In the genomic region with DNA sequence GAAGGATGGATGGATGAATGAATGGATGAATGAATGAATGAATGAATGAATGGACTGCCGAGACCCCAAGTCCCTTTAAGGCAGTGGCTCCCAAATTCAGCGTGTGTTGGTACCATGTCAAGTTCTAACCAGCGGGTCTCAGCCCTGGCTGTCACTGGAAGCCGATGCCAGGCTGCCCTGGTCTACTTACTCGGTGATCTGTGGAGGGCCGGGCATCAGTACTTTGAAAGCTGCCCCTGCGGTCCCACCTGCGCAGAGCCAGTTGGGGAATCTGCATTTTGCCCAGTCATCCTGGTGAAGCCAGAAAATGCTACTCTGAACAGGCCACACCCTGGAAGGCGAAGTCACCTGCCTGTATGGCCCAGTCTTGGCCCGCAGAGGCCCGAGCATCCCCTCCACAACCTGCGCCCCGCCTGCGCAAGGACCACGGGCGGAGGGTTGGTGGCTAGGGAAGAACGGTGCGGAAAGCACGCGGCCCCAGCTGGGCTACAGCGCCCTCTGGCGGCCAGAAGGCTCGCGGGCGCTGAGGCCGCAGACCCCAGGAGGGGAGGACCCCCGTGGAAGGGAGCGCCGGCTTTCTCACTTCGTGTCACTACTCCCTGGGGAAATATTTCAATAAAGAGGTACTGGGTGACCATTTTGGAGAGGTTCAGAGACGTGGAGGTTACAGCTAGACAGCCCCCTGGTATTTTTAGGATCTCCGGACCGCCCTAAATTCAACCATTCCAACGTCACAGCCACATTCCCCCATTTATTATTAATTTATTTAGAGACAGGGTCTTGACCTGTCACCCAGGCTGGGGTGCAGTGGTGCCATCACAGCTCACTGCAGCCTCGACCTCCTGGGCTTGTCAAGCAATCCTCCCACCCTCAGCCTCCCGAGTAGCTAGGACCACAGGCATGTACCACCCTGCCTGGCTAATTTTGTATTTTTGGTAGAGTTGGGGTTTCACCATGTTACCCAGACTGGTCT, we compare ENCODE assay signal across 1 cellular context.
TF ChIP-seq lines count a peak whose summit lies in the region.

No MANE protein-coding gene starts in this region.

TF ChIP-seq in K562, 482 proteins besides CTCF, POLR2A, EP300 and RAD21 (continued from another document and continues in another):
- TF ChIP-seq, protein P1, sequence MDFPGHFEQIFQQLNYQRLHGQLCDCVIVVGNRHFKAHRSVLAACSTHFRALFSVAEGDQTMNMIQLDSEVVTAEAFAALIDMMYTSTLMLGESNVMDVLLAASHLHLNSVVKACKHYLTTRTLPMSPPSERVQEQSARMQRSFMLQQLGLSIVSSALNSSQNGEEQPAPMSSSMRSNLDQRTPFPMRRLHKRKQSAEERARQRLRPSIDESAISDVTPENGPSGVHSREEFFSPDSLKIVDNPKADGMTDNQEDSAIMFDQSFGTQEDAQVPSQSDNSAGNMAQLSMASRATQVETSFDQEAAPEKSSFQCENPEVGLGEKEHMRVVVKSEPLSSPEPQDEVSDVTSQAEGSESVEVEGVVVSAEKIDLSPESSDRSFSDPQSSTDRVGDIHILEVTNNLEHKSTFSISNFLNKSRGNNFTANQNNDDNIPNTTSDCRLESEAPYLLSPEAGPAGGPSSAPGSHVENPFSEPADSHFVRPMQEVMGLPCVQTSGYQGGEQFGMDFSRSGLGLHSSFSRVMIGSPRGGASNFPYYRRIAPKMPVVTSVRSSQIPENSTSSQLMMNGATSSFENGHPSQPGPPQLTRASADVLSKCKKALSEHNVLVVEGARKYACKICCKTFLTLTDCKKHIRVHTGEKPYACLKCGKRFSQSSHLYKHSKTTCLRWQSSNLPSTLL (IDR thresholded peaks at IDR 0.05) = no peak
- TF ChIP-seq MCM7 (IDR thresholded peaks at IDR 0.05) = no peak
- TF ChIP-seq FOXA3 (CRISPR knock-in tag; conservative IDR thresholded peaks at IDR 0.05 in 1 of 2, IDR thresholded peaks at IDR 0.05 in 1 of 2) = no peak
- TF ChIP-seq PURB (CRISPR knock-in tag; IDR thresholded peaks at IDR 0.05; ENCODE audit: low read depth) = no peak
- TF ChIP-seq FOXM1 (IDR thresholded peaks at IDR 0.05; ENCODE audit: low read depth) = no peak
- no peak for TF ChIP-seq FOXM1 (CRISPR knock-in tag; IDR thresholded peaks at IDR 0.05; ENCODE audit: low read depth)
- TF ChIP-seq POLR2H (tag; IDR thresholded peaks at IDR 0.05; ENCODE audit: low read depth) = no peak
- no peak for TF ChIP-seq ILF3 (IDR thresholded peaks at IDR 0.05; ENCODE audit: borderline replicate concordance)
- TF ChIP-seq TAF9B (IDR thresholded peaks at IDR 0.05; ENCODE audit: partially characterized antibody) = no peak
- no peak for TF ChIP-seq ZNF280A (IDR thresholded peaks at IDR 0.05; ENCODE audit: low read depth, partially characterized antibody)
- TF ChIP-seq BCL6 (CRISPR knock-in tag; IDR thresholded peaks at IDR 0.05) = no peak
- TF ChIP-seq POLR3G (IDR thresholded peaks at IDR 0.05; ENCODE audit: extremely low read depth, insufficient read length, insufficient replicate concordance) = no peak
- no peak for TF ChIP-seq SIX5 (IDR thresholded peaks at IDR 0.05; ENCODE audit: borderline replicate concordance in 1 of 2, insufficient read depth in 1 of 2, low read depth in 1 of 2, low read length in 2 of 2)
- TF ChIP-seq, protein P2, sequence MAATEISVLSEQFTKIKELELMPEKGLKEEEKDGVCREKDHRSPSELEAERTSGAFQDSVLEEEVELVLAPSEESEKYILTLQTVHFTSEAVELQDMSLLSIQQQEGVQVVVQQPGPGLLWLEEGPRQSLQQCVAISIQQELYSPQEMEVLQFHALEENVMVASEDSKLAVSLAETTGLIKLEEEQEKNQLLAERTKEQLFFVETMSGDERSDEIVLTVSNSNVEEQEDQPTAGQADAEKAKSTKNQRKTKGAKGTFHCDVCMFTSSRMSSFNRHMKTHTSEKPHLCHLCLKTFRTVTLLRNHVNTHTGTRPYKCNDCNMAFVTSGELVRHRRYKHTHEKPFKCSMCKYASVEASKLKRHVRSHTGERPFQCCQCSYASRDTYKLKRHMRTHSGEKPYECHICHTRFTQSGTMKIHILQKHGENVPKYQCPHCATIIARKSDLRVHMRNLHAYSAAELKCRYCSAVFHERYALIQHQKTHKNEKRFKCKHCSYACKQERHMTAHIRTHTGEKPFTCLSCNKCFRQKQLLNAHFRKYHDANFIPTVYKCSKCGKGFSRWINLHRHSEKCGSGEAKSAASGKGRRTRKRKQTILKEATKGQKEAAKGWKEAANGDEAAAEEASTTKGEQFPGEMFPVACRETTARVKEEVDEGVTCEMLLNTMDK (IDR thresholded peaks at IDR 0.05; ENCODE audit: borderline replicate concordance, insufficient read depth, low read depth, low read length, poor library complexity, severe bottlenecking) = peak; percentile 35
- TF ChIP-seq ZNF143 (CRISPR knock-in tag; IDR thresholded peaks at IDR 0.05) = no peak
- TF ChIP-seq MAFG (tag; conservative IDR thresholded peaks at IDR 0.05) = peak; percentile 53; the same call in 1 of the 2 replicates
- no peak for TF ChIP-seq NFRKB (IDR thresholded peaks at IDR 0.05; ENCODE audit: low read depth)
- TF ChIP-seq, protein P3, sequence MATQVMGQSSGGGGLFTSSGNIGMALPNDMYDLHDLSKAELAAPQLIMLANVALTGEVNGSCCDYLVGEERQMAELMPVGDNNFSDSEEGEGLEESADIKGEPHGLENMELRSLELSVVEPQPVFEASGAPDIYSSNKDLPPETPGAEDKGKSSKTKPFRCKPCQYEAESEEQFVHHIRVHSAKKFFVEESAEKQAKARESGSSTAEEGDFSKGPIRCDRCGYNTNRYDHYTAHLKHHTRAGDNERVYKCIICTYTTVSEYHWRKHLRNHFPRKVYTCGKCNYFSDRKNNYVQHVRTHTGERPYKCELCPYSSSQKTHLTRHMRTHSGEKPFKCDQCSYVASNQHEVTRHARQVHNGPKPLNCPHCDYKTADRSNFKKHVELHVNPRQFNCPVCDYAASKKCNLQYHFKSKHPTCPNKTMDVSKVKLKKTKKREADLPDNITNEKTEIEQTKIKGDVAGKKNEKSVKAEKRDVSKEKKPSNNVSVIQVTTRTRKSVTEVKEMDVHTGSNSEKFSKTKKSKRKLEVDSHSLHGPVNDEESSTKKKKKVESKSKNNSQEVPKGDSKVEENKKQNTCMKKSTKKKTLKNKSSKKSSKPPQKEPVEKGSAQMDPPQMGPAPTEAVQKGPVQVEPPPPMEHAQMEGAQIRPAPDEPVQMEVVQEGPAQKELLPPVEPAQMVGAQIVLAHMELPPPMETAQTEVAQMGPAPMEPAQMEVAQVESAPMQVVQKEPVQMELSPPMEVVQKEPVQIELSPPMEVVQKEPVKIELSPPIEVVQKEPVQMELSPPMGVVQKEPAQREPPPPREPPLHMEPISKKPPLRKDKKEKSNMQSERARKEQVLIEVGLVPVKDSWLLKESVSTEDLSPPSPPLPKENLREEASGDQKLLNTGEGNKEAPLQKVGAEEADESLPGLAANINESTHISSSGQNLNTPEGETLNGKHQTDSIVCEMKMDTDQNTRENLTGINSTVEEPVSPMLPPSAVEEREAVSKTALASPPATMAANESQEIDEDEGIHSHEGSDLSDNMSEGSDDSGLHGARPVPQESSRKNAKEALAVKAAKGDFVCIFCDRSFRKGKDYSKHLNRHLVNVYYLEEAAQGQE (CRISPR knock-in tag; IDR thresholded peaks at IDR 0.05; ENCODE audit: low read depth) = no peak
- no peak for TF ChIP-seq UBTF (IDR thresholded peaks at IDR 0.05; ENCODE audit: borderline replicate concordance in 1 of 2, low read depth in 2 of 2, low read length in 2 of 2)
- no peak for TF ChIP-seq ETV5 (CRISPR knock-in tag; IDR thresholded peaks at IDR 0.05; ENCODE audit: low read depth)
- TF ChIP-seq GATA2 (CRISPR knock-in tag; IDR thresholded peaks at IDR 0.05) = no peak
- no peak for TF ChIP-seq ZNF75A (CRISPR knock-in tag; IDR thresholded peaks at IDR 0.05)
- no peak for TF ChIP-seq HNRNPUL1 (IDR thresholded peaks at IDR 0.05; ENCODE audit: low read length)
- no peak for TF ChIP-seq ARID1B (IDR thresholded peaks at IDR 0.05)
- no peak for TF ChIP-seq EWSR1 (IDR thresholded peaks at IDR 0.05; ENCODE audit: borderline replicate concordance, low read depth, partially characterized antibody)
- no peak for TF ChIP-seq ZNF785 (CRISPR knock-in tag; IDR thresholded peaks at IDR 0.05)
- TF ChIP-seq ZZZ3 (IDR thresholded peaks at IDR 0.05) = no peak
- no peak for TF ChIP-seq RBM15 (IDR thresholded peaks at IDR 0.05; ENCODE audit: insufficient read depth, low read length)
- no peak for TF ChIP-seq PBX2 (CRISPR knock-in tag; IDR thresholded peaks at IDR 0.05; ENCODE audit: low read depth)
- no peak for TF ChIP-seq PBX2 (tag; conservative IDR thresholded peaks at IDR 0.05; ENCODE audit: low read depth)
- TF ChIP-seq, protein P4, sequence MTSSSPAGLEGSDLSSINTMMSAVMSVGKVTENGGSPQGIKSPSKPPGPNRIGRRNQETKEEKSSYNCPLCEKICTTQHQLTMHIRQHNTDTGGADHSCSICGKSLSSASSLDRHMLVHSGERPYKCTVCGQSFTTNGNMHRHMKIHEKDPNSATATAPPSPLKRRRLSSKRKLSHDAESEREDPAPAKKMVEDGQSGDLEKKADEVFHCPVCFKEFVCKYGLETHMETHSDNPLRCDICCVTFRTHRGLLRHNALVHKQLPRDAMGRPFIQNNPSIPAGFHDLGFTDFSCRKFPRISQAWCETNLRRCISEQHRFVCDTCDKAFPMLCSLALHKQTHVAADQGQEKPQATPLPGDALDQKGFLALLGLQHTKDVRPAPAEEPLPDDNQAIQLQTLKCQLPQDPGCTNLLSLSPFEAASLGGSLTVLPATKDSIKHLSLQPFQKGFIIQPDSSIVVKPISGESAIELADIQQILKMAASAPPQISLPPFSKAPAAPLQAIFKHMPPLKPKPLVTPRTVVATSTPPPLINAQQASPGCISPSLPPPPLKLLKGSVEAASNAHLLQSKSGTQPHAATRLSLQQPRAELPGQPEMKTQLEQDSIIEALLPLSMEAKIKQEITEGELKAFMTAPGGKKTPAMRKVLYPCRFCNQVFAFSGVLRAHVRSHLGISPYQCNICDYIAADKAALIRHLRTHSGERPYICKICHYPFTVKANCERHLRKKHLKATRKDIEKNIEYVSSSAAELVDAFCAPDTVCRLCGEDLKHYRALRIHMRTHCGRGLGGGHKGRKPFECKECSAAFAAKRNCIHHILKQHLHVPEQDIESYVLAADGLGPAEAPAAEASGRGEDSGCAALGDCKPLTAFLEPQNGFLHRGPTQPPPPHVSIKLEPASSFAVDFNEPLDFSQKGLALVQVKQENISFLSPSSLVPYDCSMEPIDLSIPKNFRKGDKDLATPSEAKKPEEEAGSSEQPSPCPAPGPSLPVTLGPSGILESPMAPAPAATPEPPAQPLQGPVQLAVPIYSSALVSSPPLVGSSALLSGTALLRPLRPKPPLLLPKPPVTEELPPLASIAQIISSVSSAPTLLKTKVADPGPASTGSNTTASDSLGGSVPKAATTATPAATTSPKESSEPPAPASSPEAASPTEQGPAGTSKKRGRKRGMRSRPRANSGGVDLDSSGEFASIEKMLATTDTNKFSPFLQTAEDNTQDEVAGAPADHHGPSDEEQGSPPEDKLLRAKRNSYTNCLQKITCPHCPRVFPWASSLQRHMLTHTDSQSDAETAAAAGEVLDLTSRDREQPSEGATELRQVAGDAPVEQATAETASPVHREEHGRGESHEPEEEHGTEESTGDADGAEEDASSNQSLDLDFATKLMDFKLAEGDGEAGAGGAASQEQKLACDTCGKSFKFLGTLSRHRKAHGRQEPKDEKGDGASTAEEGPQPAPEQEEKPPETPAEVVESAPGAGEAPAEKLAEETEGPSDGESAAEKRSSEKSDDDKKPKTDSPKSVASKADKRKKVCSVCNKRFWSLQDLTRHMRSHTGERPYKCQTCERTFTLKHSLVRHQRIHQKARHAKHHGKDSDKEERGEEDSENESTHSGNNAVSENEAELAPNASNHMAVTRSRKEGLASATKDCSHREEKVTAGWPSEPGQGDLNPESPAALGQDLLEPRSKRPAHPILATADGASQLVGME (CRISPR knock-in tag; IDR thresholded peaks at IDR 0.05) = no peak
- no peak for TF ChIP-seq FOXJ3 (CRISPR knock-in tag; IDR thresholded peaks at IDR 0.05)
- no peak for TF ChIP-seq FOS (IDR thresholded peaks at IDR 0.05; ENCODE audit: extremely low read depth, insufficient read length)
- TF ChIP-seq POLR2B (IDR thresholded peaks at IDR 0.05; ENCODE audit: low read depth, partially characterized antibody) = no peak
- TF ChIP-seq MAFF (IDR thresholded peaks at IDR 0.05; ENCODE audit: low read length) = no peak
